22 cellular contexts compared by ENCODE assay signal in genomic region chr5:150396247-150396646, GRCh38. TPM values are rescaled to one million over a fixed set of nuclear protein-coding genes. Genes with fewer than 3 reads are reported as not detected.
DNase-seq lines count a peak whose midpoint lies in the region; ATAC-seq and TF ChIP-seq lines count a peak whose summit lies in the region.
"Had no signal": no experiment of that assay in that cellular context is flagged by ENCODE, and none has a peak within 500 bp of the region (broad histone marks: within the 10 kb centered on the region; RNA-seq: fewer than 3 reads in every experiment).

No MANE protein-coding gene starts in this region.

- TF ChIP-seq CTCF in activated B cell treated with CpG ODN at 0.5 μM for 24 hours (IDR thresholded peaks at IDR 0.05) = no peak
- no peak for TF ChIP-seq CTCF in chondrocyte (IDR thresholded peaks at IDR 0.05)

- CTCF ChIA-PET in activated B cell treated with CpG ODN at 0.5 μM for 24 hours (lab: Charles Lee) = interaction anchor here (1.4 to 10.0 kb wide), 3 partner anchors 10 to 54 kb away, joined by 6 to 175 read pairs (median 21); partner anchors contain the start of gene RPS14

- no peaks in the 10 kb centered on the region for H3K27me3 Mint-ChIP-seq in activated B cell treated with CpG ODN at 0.5 μM for 24 hours
- H3K27me3 Mint-ChIP-seq in chondrocyte (ENCODE audit: low read depth) = no peaks in the 10 kb centered on the region
- H3K27me3 Mint-ChIP-seq in stimulated activated memory B cell treated with anti-CD40 and anti-IgM and Interleukin-4, amounts not matched to agents 10 μg/mL and 1 μg/mL and 100 μg/mL, for 72 hours = no peaks in the 10 kb centered on the region
- H3K27me3 Mint-ChIP-seq: activated CD4-positive, alpha-beta memory T cell treated with anti-CD3 and anti-CD28 coated beads, Interleukin-2, amount 10 ng/mL, durations not matched to agents 7 days and 5 days; naive thymus-derived CD4-positive, alpha-beta T cell; type B pancreatic cell had no signal

- H3K4me1 Mint-ChIP-seq in activated B cell treated with CpG ODN at 0.5 μM for 24 hours (peaks cover 35% of the 10 kb centered on the region), chondrocyte (ENCODE audit: low read depth) (peaks cover 8% of the 10 kb centered on the region)
- peaks cover 37% of the 10 kb centered on the region for H3K4me1 Mint-ChIP-seq in stimulated activated memory B cell treated with anti-CD40 and anti-IgM and Interleukin-4, amounts not matched to agents 10 μg/mL and 1 μg/mL and 100 μg/mL, for 72 hours
- H3K4me1 Mint-ChIP-seq: activated CD4-positive, alpha-beta memory T cell treated with anti-CD3 and anti-CD28 coated beads, Interleukin-2, amount 10 ng/mL, durations not matched to agents 7 days and 5 days had no signal

- H3K9me3 Mint-ChIP-seq in activated naive CD4-positive, alpha-beta T cell treated with anti-CD3 and anti-CD28 coated beads, Interleukin-2, amount 50 U/mL, for 72 hours = no peaks in the 10 kb centered on the region
- no peaks in the 10 kb centered on the region for H3K9me3 Mint-ChIP-seq in activated B cell treated with CpG ODN at 0.5 μM for 24 hours
- H3K9me3 Mint-ChIP-seq in chondrocyte (ENCODE audit: low read depth) = no peaks in the 10 kb centered on the region
- H3K9me3 Mint-ChIP-seq in stimulated activated memory B cell treated with anti-CD40 and anti-IgM and Interleukin-4, amounts not matched to agents 10 μg/mL and 1 μg/mL and 100 μg/mL, for 72 hours = no peaks in the 10 kb centered on the region
- H3K9me3 Mint-ChIP-seq: activated CD4-positive, alpha-beta memory T cell treated with anti-CD3 and anti-CD28 coated beads, Interleukin-2, amount 10 ng/mL, durations not matched to agents 7 days and 5 days; naive thymus-derived CD4-positive, alpha-beta T cell; type B pancreatic cell had no signal

- no peak overlapping the region for H3K4me3 Mint-ChIP-seq in activated B cell treated with CpG ODN at 0.5 μM for 24 hours
- H3K4me3 Mint-ChIP-seq in chondrocyte (ENCODE audit: unreplicated experiment) = no peak overlapping the region
- no peak overlapping the region for H3K4me3 Mint-ChIP-seq in stimulated activated memory B cell treated with anti-CD40 and anti-IgM and Interleukin-4, amounts not matched to agents 10 μg/mL and 1 μg/mL and 100 μg/mL, for 72 hours
- H3K4me3 Mint-ChIP-seq: activated CD4-positive, alpha-beta memory T cell treated with anti-CD3 and anti-CD28 coated beads, Interleukin-2, amount 10 ng/mL, durations not matched to agents 7 days and 5 days; naive thymus-derived CD4-positive, alpha-beta T cell; type B pancreatic cell had no signal

- POLR2A ChIA-PET in activated B cell treated with CpG ODN at 0.5 μM for 24 hours (lab: Charles Lee) = interaction anchor here (12.3 to 30.4 kb wide), 2 partner anchors 30 to 55 kb away, joined by 125 to 2478 read pairs; partner anchors contain the start of genes CD74 and RPS14

- H3K36me3 Mint-ChIP-seq in activated naive CD4-positive, alpha-beta T cell treated with anti-CD3 and anti-CD28 coated beads, Interleukin-2, amount 50 U/mL, for 72 hours = peaks cover 8 to 9% of the 10 kb centered on the region in 2 donors
- peaks cover 85% of the 10 kb centered on the region for H3K36me3 Mint-ChIP-seq in activated B cell treated with CpG ODN at 0.5 μM for 24 hours (ENCODE audit: low read depth)
- H3K36me3 Mint-ChIP-seq in chondrocyte (ENCODE audit: low read depth) = peaks cover 33% of the 10 kb centered on the region
- H3K36me3 Mint-ChIP-seq in stimulated activated memory B cell treated with anti-CD40 and anti-IgM and Interleukin-4, amounts not matched to agents 10 μg/mL and 1 μg/mL and 100 μg/mL, for 72 hours = peaks cover 42% of the 10 kb centered on the region

- ATAC-seq in activated naive CD4-positive, alpha-beta T cell treated with anti-CD3 and anti-CD28 coated beads, Interleukin-2, amount 50 U/mL, for 72 hours = no peak
- no peak for ATAC-seq in activated B cell treated with CpG ODN at 0.5 μM for 24 hours (ENCODE audit: low read depth)
- ATAC-seq in stimulated activated memory B cell treated with anti-CD40 and anti-IgM and Interleukin-4, amounts not matched to agents 10 μg/mL and 1 μg/mL and 100 μg/mL, for 72 hours = no peak
- no peak for ATAC-seq in HG03135 (IDR thresholded peaks at IDR 0.05; ENCODE audit: unreplicated experiment)
- ATAC-seq: HCT116; left cardiac atrium; naive thymus-derived CD4-positive, alpha-beta T cell; SK-N-SH treated with all-trans-retinoic acid at 6 μM for 48 hours had no signal

- intact Hi-C loops in activated B cell treated with CpG ODN at 0.5 μM for 24 hours (cut with micrococcal nuclease) = no loop called here

- DNase-seq in activated naive CD4-positive, alpha-beta T cell treated with anti-CD3 and anti-CD28 coated beads, Interleukin-2, amount 50 U/mL, for 72 hours (ENCODE audit: low spot score in 2 of 2) = no peak
- no peak for DNase-seq in activated naive CD4-positive, alpha-beta T cell treated with Interleukin-2 at 50 U/mL for 16 hours
- DNase-seq in activated B cell treated with CpG ODN at 0.5 μM for 24 hours (no peak), chondrocyte (ENCODE audit: low spot score) (peak; percentile 54), H4 (ENCODE audit: low spot score) (no peak), NCI-H2227 (lab: John Stamatoyannopoulos, UW; ENCODE audit: unreplicated experiment) (no peak)
- DNase-seq: activated CD4-positive, alpha-beta memory T cell treated with anti-CD3 and anti-CD28 coated beads, Interleukin-2, amount 10 ng/mL, durations not matched to agents 7 days and 5 days; activated CD4-positive, CD25-positive, alpha-beta regulatory T cell; adrenal gland; DMS 273 treated with DMSO at 0.1 percent for 48 hours; head of caudate nucleus; left cardiac atrium; naive thymus-derived CD4-positive, alpha-beta T cell; NCI-H1930; NCI-H2227 treated with DMSO at 0.1 percent for 48 hours; ovary; stimulated activated CD4-positive, alpha-beta T cell treated with anti-CD3 and anti-CD28 coated beads, Interleukin-4, amount 100 ng/mL, for 24 hours had no signal

- peak overlapping the region; percentile 68 to 92 for H3K27ac Mint-ChIP-seq in activated naive CD4-positive, alpha-beta T cell treated with anti-CD3 and anti-CD28 coated beads, Interleukin-2, amount 50 U/mL, for 72 hours
- H3K27ac Mint-ChIP-seq in activated B cell treated with CpG ODN at 0.5 μM for 24 hours (peak overlapping the region; percentile 61), chondrocyte (ENCODE audit: unreplicated experiment) (no peak overlapping the region)
- peak overlapping the region; percentile 77 for H3K27ac Mint-ChIP-seq in stimulated activated memory B cell treated with anti-CD40 and anti-IgM and Interleukin-4, amounts not matched to agents 10 μg/mL and 1 μg/mL and 100 μg/mL, for 72 hours
- H3K27ac Mint-ChIP-seq: activated CD4-positive, alpha-beta memory T cell treated with anti-CD3 and anti-CD28 coated beads, Interleukin-2, amount 10 ng/mL, durations not matched to agents 7 days and 5 days; type B pancreatic cell had no signal

RNA-seq across cellular contexts. Expression of gene CD74, which starts 16.5 kb away (rescaled TPM):
- total RNA-seq in activated naive CD4-positive, alpha-beta T cell treated with anti-CD3 and anti-CD28 coated beads, Interleukin-2, amount 50 U/mL, for 72 hours = 100 to 1,000 TPM; 249 to 277 TPM
- 5,323 and 5,628 TPM in 2 replicates for total RNA-seq in activated B cell treated with CpG ODN at 0.5 μM for 24 hours
- total RNA-seq in chondrocyte = not detected in 3 replicates
- total RNA-seq in H4 (2014; rRNA removed; shearing (Covaris generic)) = 1.6 and 11.7 TPM in 2 replicates

RNA-seq across cellular contexts. Expression of gene TCOF1, which starts 38.8 kb away (rescaled TPM):
- 10 to 100 TPM; 91.9 to 94.4 TPM for total RNA-seq in activated naive CD4-positive, alpha-beta T cell treated with anti-CD3 and anti-CD28 coated beads, Interleukin-2, amount 50 U/mL, for 72 hours
- total RNA-seq in activated B cell treated with CpG ODN at 0.5 μM for 24 hours (74.7 and 76.1 TPM in 2 replicates), chondrocyte (19.0 to 24.6 TPM (median 20.8 TPM) in 3 replicates)
- total RNA-seq in H4 (2014; rRNA removed; shearing (Covaris generic)) = 23.6 and 32.9 TPM in 2 replicates

RNA-seq across cellular contexts. Expression of gene RPS14, which starts 53.3 kb away (rescaled TPM):
- total RNA-seq in activated naive CD4-positive, alpha-beta T cell treated with anti-CD3 and anti-CD28 coated beads, Interleukin-2, amount 50 U/mL, for 72 hours = 1,000 to 10,000 TPM; 2,876 to 3,412 TPM
- total RNA-seq in activated B cell treated with CpG ODN at 0.5 μM for 24 hours (4,086 and 4,865 TPM in 2 replicates), chondrocyte (1,092 to 1,234 TPM (median 1,121 TPM) in 3 replicates)
- total RNA-seq in H4 (2014; rRNA removed; shearing (Covaris generic)) = 2,476 and 2,863 TPM in 2 replicates

Comparison
In these comparisons a context has a peak if more than half of its experiments do, and no peak if none do; other contexts are left out.
1. RNA of gene CD74, which starts 16.5 kb away (total RNA-seq): 5,323 to 5,628 TPM in activated B cell treated with CpG ODN at 0.5 μM for 24 hours and 249 to 277 TPM in activated naive CD4-positive, alpha-beta T cell treated with anti-CD3 and anti-CD28 coated beads, Interleukin-2, amount 50 U/mL, for 72 hours; 1.6 to 11.7 TPM in H4 and not detected in chondrocyte; every median in the first group is over 10 times any median in the second.